In genomic region chrX:115583730-115584004, GRCh38 we compare ENCODE assay signal across 18 cellular contexts. TPM values are rescaled to one million over a fixed set of nuclear protein-coding genes. Genes with fewer than 3 reads are reported as not detected.
DNase-seq lines count a peak whose midpoint lies in the region; ATAC-seq and TF ChIP-seq lines count a peak whose summit lies in the region.
"Had no signal": no experiment of that assay in that cellular context is flagged by ENCODE, and none has a peak within 500 bp of the region (broad histone marks: within the 10 kb centered on the region; RNA-seq: fewer than 3 reads in every experiment).

No MANE protein-coding gene starts in this region.

- peaks cover 93% of the 10 kb centered on the region for H3K79me2 ChIP-seq in GM23338 (replicated peaks; ENCODE audit: insufficient read depth)
- H3K79me2 ChIP-seq: parathyroid adenoma had no signal

- no peak for ATAC-seq in GM23338
- ATAC-seq in foreskin keratinocyte, result no peak
- no peak for ATAC-seq in HG03342 (IDR thresholded peaks at IDR 0.05; ENCODE audit: unreplicated experiment)
- no peak for ATAC-seq in activated naive CD4-positive, alpha-beta T cell treated with anti-CD3 and anti-CD28 coated beads, Interleukin-2, amount 50 U/mL, for 72 hours
- no peak for ATAC-seq in GM21723 (IDR thresholded peaks at IDR 0.05; ENCODE audit: unreplicated experiment)
- ATAC-seq: activated T-cell treated with anti-CD3 and anti-CD28 coated beads, Interleukin-2, amount 50 U/mL, for 72 hours; stimulated activated naive B cell treated with anti-CD40 and anti-IgM and Interleukin-4, amounts not matched to agents 10 μg/mL and 1 μg/mL and 100 μg/mL, for 72 hours had no signal

- peak overlapping the region; percentile 51 for H3K4me3 Mint-ChIP-seq in GM23338
- H3K4me3 Mint-ChIP-seq: CD4-positive, alpha-beta T cell; stimulated activated naive B cell treated with anti-CD40 and anti-IgM and Interleukin-4, amounts not matched to agents 10 μg/mL and 1 μg/mL and 100 μg/mL, for 72 hours had no signal

- no peak overlapping the region for H2AFZ ChIP-seq in GM23338
- H2AFZ ChIP-seq: parathyroid adenoma had no signal

- H3K27me3 Mint-ChIP-seq in GM23338 (ENCODE audit: insufficient read depth, low read depth, poor library complexity), result peaks cover 2% of the 10 kb centered on the region
- H3K27me3 Mint-ChIP-seq: CD4-positive, alpha-beta T cell; stimulated activated naive B cell treated with anti-CD40 and anti-IgM and Interleukin-4, amounts not matched to agents 10 μg/mL and 1 μg/mL and 100 μg/mL, for 72 hours had no signal

- no peaks in the 10 kb centered on the region for H3K9me2 ChIP-seq in GM23338 (ENCODE audit: insufficient read depth)

- peaks cover 34% of the 10 kb centered on the region for H3K4me1 ChIP-seq in GM23338 (ENCODE audit: insufficient read depth)
- peaks cover 36% of the 10 kb centered on the region for H3K4me1 ChIP-seq in foreskin keratinocyte
- H3K4me1 ChIP-seq in skeletal muscle satellite cell (ENCODE audit: control insufficient read depth, insufficient read depth, low read length), result peaks cover 16% of the 10 kb centered on the region
- H3K4me1 ChIP-seq: parathyroid adenoma had no signal

- H3K36me3 Mint-ChIP-seq in GM23338 (ENCODE audit: low read depth), result peaks cover 9% of the 10 kb centered on the region; the same call in 2 of the 3 replicates
- H3K36me3 Mint-ChIP-seq in activated naive CD4-positive, alpha-beta T cell treated with anti-CD3 and anti-CD28 coated beads, Interleukin-2, amount 50 U/mL, for 72 hours, result no peaks in the 10 kb centered on the region
- H3K36me3 Mint-ChIP-seq: stimulated activated naive B cell treated with anti-CD40 and anti-IgM and Interleukin-4, amounts not matched to agents 10 μg/mL and 1 μg/mL and 100 μg/mL, for 72 hours had no signal

- H3K9ac ChIP-seq in skeletal muscle satellite cell (ENCODE audit: low read depth, low read length), result peak overlapping the region; percentile 62
- H3K9ac ChIP-seq: parathyroid adenoma had no signal

- no peak overlapping the region for H3K27ac Mint-ChIP-seq in GM23338
- no peak overlapping the region for H3K27ac Mint-ChIP-seq in activated naive CD4-positive, alpha-beta T cell treated with anti-CD3 and anti-CD28 coated beads, Interleukin-2, amount 50 U/mL, for 72 hours
- H3K27ac Mint-ChIP-seq: activated T-cell treated with anti-CD3 and anti-CD28 coated beads, Interleukin-2, amount 50 U/mL, for 72 hours; CD4-positive, alpha-beta T cell; stimulated activated naive B cell treated with anti-CD40 and anti-IgM and Interleukin-4, amounts not matched to agents 10 μg/mL and 1 μg/mL and 100 μg/mL, for 72 hours had no signal

- peak overlapping the region; percentile 18; the same call in 1 of the 2 replicates for H3K27ac ChIP-seq in GM23338 (ENCODE audit: low read depth)
- peak overlapping the region; percentile 89 for H3K27ac ChIP-seq in foreskin keratinocyte
- H3K27ac ChIP-seq: parathyroid adenoma had no signal

- H3K9me3 Mint-ChIP-seq in GM23338, result no peaks in the 10 kb centered on the region
- H3K9me3 Mint-ChIP-seq in activated naive CD4-positive, alpha-beta T cell treated with anti-CD3 and anti-CD28 coated beads, Interleukin-2, amount 50 U/mL, for 72 hours, result no peaks in the 10 kb centered on the region
- H3K9me3 Mint-ChIP-seq: CD4-positive, alpha-beta T cell; stimulated activated naive B cell treated with anti-CD40 and anti-IgM and Interleukin-4, amounts not matched to agents 10 μg/mL and 1 μg/mL and 100 μg/mL, for 72 hours had no signal

- no peaks in the 10 kb centered on the region for H3F3A ChIP-seq in GM23338 (replicated peaks; ENCODE audit: low read depth)

- H3K9me3 ChIP-seq in skeletal muscle satellite cell (replicated peaks; ENCODE audit: low read length), result no peaks in the 10 kb centered on the region
- H3K9me3 ChIP-seq: MG63 had no signal

- peak overlapping the region; percentile 47 for H3K4me2 ChIP-seq in GM23338
- H3K4me2 ChIP-seq in skeletal muscle satellite cell (ENCODE audit: low read length), result peak overlapping the region; percentile 65

- 0 out of 2 replicates have a peak, but pooled peaks cover 4% of the 10 kb centered on the region for H4K20me1 ChIP-seq in GM23338 (replicated peaks; ENCODE audit: insufficient read depth)

- TF ChIP-seq CTCF in GM23338 (conservative IDR thresholded peaks at IDR 0.05; ENCODE audit: low read depth in 2 of 2) (no peak), WI38 (IDR thresholded peaks at IDR 0.05; ENCODE audit: low read depth, low read length) (no peak), foreskin keratinocyte (conservative IDR thresholded peaks at IDR 0.05) (no peak)

- H3K36me3 ChIP-seq in GM23338 (ENCODE audit: insufficient read depth) (no peaks in the 10 kb centered on the region), skeletal muscle satellite cell (ENCODE audit: insufficient read depth, low read length) (no peaks in the 10 kb centered on the region)
- H3K36me3 ChIP-seq: MG63 had no signal

- no peak overlapping the region; the same call in 1 of the 2 replicates for H3K4me3 ChIP-seq in GM23338
- H3K4me3 ChIP-seq in WI38 (ENCODE audit: low read depth, low read length), result 0 out of 2 replicates have a peak overlapping the region, but pooled peaks have one; percentile 14
- peak overlapping the region; percentile 5 for H3K4me3 ChIP-seq in skeletal muscle satellite cell (ENCODE audit: low read length)
- H3K4me3 ChIP-seq: MG63 had no signal

- H3K27me3 ChIP-seq in GM23338 (ENCODE audit: insufficient read depth), result no peaks in the 10 kb centered on the region
- H3K27me3 ChIP-seq in foreskin keratinocyte, result no peaks in the 10 kb centered on the region
- peaks cover 4% of the 10 kb centered on the region for H3K27me3 ChIP-seq in skeletal muscle satellite cell (ENCODE audit: control insufficient read depth, insufficient read depth, low read length)
- H3K27me3 ChIP-seq: MG63 had no signal

- peaks cover 30% of the 10 kb centered on the region for H3K4me1 Mint-ChIP-seq in GM23338

- DNase-seq in GM23338 (ENCODE audit: low spot score) (no peak), foreskin keratinocyte (no peak), NCI-H2227 (lab: John Stamatoyannopoulos, UW; ENCODE audit: unreplicated experiment) (no peak)
- DNase-seq in activated naive CD4-positive, alpha-beta T cell treated with anti-CD3 and anti-CD28 coated beads, Interleukin-2, amount 50 U/mL, for 72 hours (ENCODE audit: low spot score in 2 of 2), result no peak
- DNase-seq: activated CD4-positive, alpha-beta T cell treated with anti-CD3 and anti-CD28 coated beads for 1 hour; activated T-cell treated with anti-CD3 and anti-CD28 coated beads, Interleukin-2, amount 50 U/mL, for 72 hours; anterior cingulate cortex; CD4-positive, alpha-beta T cell; effector CD8-positive, alpha-beta T cell; MG63; NCI-H2107; stimulated activated CD4-positive, alpha-beta T cell treated with anti-CD3 and anti-CD28 coated beads, Interleukin-2, amount 100 ng/mL, for 48 hours; stimulated activated naive B cell treated with anti-CD40 and anti-IgM and Interleukin-4, amounts not matched to agents 10 μg/mL and 1 μg/mL and 100 μg/mL, for 72 hours had no signal

TF ChIP-seq in GM23338, 12 proteins besides CTCF, POLR2A, EP300 and RAD21:
- no peak for TF ChIP-seq ZNF114 (CRISPR knock-in tag; IDR thresholded peaks at IDR 0.05)

RNA-seq across cellular contexts. Expression of gene PLS3, which starts 22.7 kb away (rescaled TPM):
- total RNA-seq in GM23338 (2014; rRNA removed; shearing (Covaris generic)), result 128 and 131 TPM in 2 replicates
- polyA plus RNA-seq in GM23338 (2016; fragmentation: Nextera tagmentation; extraction: Ambion mirVana), result 72.6 and 81.6 TPM in 2 replicates
- total RNA-seq in foreskin keratinocyte, result 292 and 305 TPM in 2 replicates
- 116 and 129 TPM in 2 replicates for polyA plus RNA-seq in foreskin keratinocyte
- total RNA-seq in skeletal muscle satellite cell (2012; rRNA removed), result 144 and 162 TPM in 2 replicates
- total RNA-seq in activated naive CD4-positive, alpha-beta T cell treated with anti-CD3 and anti-CD28 coated beads, Interleukin-2, amount 50 U/mL, for 72 hours, result 1 to 10 TPM in 1 of 2 donors, under 1 TPM in 1; 0.84 to 2.2 TPM

Comparison
In these comparisons a context has a peak if more than half of its experiments do, and no peak if none do; other contexts are left out.
1. RNA of gene PLS3, which starts 22.7 kb away (total RNA-seq): 292 to 305 TPM in foreskin keratinocyte and 128 to 131 TPM in GM23338; 0.84 to 2.2 TPM in activated naive CD4-positive, alpha-beta T cell treated with anti-CD3 and anti-CD28 coated beads, Interleukin-2, amount 50 U/mL, for 72 hours; every median in the first group is over 10 times any median in the second.